ENCODE assay signal across 1 cellular context in genomic region chr14:100239200-100239839, GRCh38.
TF ChIP-seq lines count a peak whose summit lies in the region.

No MANE protein-coding gene starts in this region.

TF ChIP-seq in K562, 482 proteins besides CTCF, POLR2A, EP300 and RAD21 (continued from another document):
- TF ChIP-seq, protein P1, sequence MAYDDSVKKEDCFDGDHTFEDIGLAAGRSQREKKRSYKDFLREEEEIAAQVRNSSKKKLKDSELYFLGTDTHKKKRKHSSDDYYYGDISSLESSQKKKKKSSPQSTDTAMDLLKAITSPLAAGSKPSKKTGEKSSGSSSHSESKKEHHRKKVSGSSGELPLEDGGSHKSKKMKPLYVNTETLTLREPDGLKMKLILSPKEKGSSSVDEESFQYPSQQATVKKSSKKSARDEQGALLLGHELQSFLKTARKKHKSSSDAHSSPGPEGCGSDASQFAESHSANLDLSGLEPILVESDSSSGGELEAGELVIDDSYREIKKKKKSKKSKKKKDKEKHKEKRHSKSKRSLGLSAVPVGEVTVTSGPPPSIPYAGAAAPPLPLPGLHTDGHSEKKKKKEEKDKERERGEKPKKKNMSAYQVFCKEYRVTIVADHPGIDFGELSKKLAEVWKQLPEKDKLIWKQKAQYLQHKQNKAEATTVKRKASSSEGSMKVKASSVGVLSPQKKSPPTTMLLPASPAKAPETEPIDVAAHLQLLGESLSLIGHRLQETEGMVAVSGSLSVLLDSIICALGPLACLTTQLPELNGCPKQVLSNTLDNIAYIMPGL (CRISPR knock-in tag; IDR thresholded peaks at IDR 0.05), result 0 out of 2 replicates have a peak, but pooled peaks have one; percentile 46
- TF ChIP-seq ZBTB1 (CRISPR knock-in tag; IDR thresholded peaks at IDR 0.05; ENCODE audit: borderline replicate concordance, low read depth) (peak; percentile 14; the same call in 1 of the 2 replicates), HMGN3 (IDR thresholded peaks at IDR 0.05; ENCODE audit: borderline replicate concordance, extremely low read depth, insufficient read length, low read depth, low read length) (peak; percentile 9), NRF1 (conservative IDR thresholded peaks at IDR 0.05 in 1 of 2, IDR thresholded peaks at IDR 0.05 in 1 of 2) (0 out of 4 replicates have a peak, but pooled peaks of 1 of the 2 experiments have one; percentile 10), VEZF1 (CRISPR knock-in tag; IDR thresholded peaks at IDR 0.05) (peak; percentile 65; the same call in 1 of the 2 replicates), PHF21A (IDR thresholded peaks at IDR 0.05; ENCODE audit: borderline replicate concordance, low read depth) (no peak), SP1 (CRISPR knock-in tag; IDR thresholded peaks at IDR 0.05) (0 out of 2 replicates have a peak, but pooled peaks have one; percentile 25), RBFOX2 (IDR thresholded peaks at IDR 0.05; ENCODE audit: low read depth, low read length) (peak; percentile 79), EGR1 (conservative IDR thresholded peaks at IDR 0.05) (peak; percentile 42), L3MBTL2 (IDR thresholded peaks at IDR 0.05) (0 out of 2 replicates have a peak, but pooled peaks have one; percentile 16), PHF8 (IDR thresholded peaks at IDR 0.05; ENCODE audit: borderline replicate concordance, low read length) (peak; percentile 38; the same call in 1 of the 2 replicates), RBBP5 (IDR thresholded peaks at IDR 0.05; ENCODE audit: borderline replicate concordance, insufficient read depth, low read length, poor library complexity, severe bottlenecking) (peak; percentile 52), HDAC1 (IDR thresholded peaks at IDR 0.05) (peak in 1 of 2 experiments; percentile 39; a peak in 2 of 4 replicates), POLR2G (IDR thresholded peaks at IDR 0.05; ENCODE audit: low read depth, low read length) (peak; percentile 71), MXI1 (IDR thresholded peaks at IDR 0.05; ENCODE audit: low read depth, low read length) (no peak)
